In the genomic region with DNA sequence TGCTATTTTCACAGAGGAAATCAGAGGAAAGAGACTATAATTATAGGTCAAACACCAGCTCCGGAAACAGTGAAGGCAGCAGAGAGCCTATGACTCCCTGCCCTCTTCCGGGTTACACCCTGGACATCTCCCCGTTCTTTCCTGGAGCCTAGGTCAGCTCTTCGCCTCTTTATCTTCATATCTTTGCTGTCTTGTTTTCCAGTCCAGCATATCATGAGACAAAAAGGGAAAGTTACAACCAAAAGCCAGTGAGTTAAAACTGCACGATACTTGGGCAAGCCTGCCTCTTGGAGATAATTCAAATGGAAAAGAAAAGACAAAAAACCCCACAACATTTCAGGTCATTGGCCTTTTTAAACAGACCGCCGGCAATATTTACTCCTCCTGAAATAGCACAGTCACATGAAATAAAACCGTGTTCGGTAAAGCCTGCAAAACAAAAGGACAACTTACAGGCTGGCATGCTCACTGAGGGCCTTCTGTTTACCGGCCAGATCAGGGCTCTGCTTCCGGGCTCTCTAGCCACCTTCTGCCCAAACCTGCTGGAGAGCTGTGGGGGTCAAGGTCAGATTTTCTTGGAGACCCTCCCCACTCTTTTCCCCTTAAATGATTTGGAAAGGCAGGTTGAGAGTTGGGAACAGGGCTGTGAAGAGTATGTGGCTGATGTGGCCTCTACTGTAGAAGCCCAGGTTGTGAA, we compare ENCODE assay signal across 11 cellular contexts. TPM values are rescaled to one million over a fixed set of nuclear protein-coding genes. Genes with fewer than 3 reads are reported as not detected.
DNase-seq lines count a peak whose midpoint lies in the region; ATAC-seq and TF ChIP-seq lines count a peak whose summit lies in the region.
"Had no signal": no experiment of that assay in that cellular context is flagged by ENCODE, and none has a peak within 500 bp of the region (broad histone marks: within the 10 kb centered on the region; RNA-seq: fewer than 3 reads in every experiment).

No MANE protein-coding gene starts in this region.

- H3K9me3 Mint-ChIP-seq in activated naive CD4-positive, alpha-beta T cell treated with anti-CD3 and anti-CD28 coated beads, Interleukin-2, amount 50 U/mL, for 24 hours: no peaks in the 10 kb centered on the region
- H3K9me3 Mint-ChIP-seq: central memory CD8-positive, alpha-beta T cell had no signal

- H3K4me1 Mint-ChIP-seq in activated naive CD4-positive, alpha-beta T cell treated with anti-CD3 and anti-CD28 coated beads, Interleukin-2, amount 50 U/mL, for 24 hours: peaks cover 10% of the 10 kb centered on the region

- no peaks in the 10 kb centered on the region for H3K27me3 ChIP-seq in dorsolateral prefrontal cortex
- no peaks in the 10 kb centered on the region for H3K27me3 ChIP-seq in vagina
- H3K27me3 ChIP-seq: BLaER1 had no signal

- H3K4me3 Mint-ChIP-seq in activated naive CD4-positive, alpha-beta T cell treated with anti-CD3 and anti-CD28 coated beads, Interleukin-2, amount 50 U/mL, for 24 hours: peak overlapping the region; percentile 23
- H3K4me3 Mint-ChIP-seq: central memory CD8-positive, alpha-beta T cell had no signal

- no peaks in the 10 kb centered on the region for H3K9me3 ChIP-seq in vagina
- H3K9me3 ChIP-seq: BLaER1 had no signal

- peak overlapping the region; percentile 62 for H3K27ac Mint-ChIP-seq in activated naive CD4-positive, alpha-beta T cell treated with anti-CD3 and anti-CD28 coated beads, Interleukin-2, amount 50 U/mL, for 24 hours

- H3K4me3 ChIP-seq in dorsolateral prefrontal cortex (peak overlapping the region in 20 of 59 donors; percentile 0 to 42 (median 20)), vagina (no peak overlapping the region)
- H3K4me3 ChIP-seq: BLaER1 had no signal

- H3K27me3 Mint-ChIP-seq in activated naive CD4-positive, alpha-beta T cell treated with anti-CD3 and anti-CD28 coated beads, Interleukin-2, amount 50 U/mL, for 24 hours: no peaks in the 10 kb centered on the region

- peaks cover 14% of the 10 kb centered on the region for H3K4me1 ChIP-seq in vagina

- H3K36me3 ChIP-seq in vagina: no peaks in the 10 kb centered on the region
- H3K36me3 ChIP-seq: BLaER1 had no signal

- no peak for TF ChIP-seq POLR2A in vagina (IDR thresholded peaks at IDR 0.05)

- no peaks in the 10 kb centered on the region for H3K36me3 Mint-ChIP-seq in activated naive CD4-positive, alpha-beta T cell treated with anti-CD3 and anti-CD28 coated beads, Interleukin-2, amount 50 U/mL, for 24 hours

- TF ChIP-seq CTCF in dorsolateral prefrontal cortex (IDR thresholded peaks at IDR 0.05 in 54 of 56, conservative IDR thresholded peaks at IDR 0.05 in 2 of 56; ENCODE audit: low read depth in 1 of 56, partially characterized antibody in 56 of 56) (no peak), vagina (IDR thresholded peaks at IDR 0.05) (no peak)

- H3K27ac ChIP-seq in dorsolateral prefrontal cortex: peak overlapping the region in 40 of 59 donors; percentile 1 to 83 (median 54)
- H3K27ac ChIP-seq in vagina: peak overlapping the region; percentile 60
- H3K27ac ChIP-seq: BLaER1 had no signal

- no peak for ATAC-seq in GM19328 (IDR thresholded peaks at IDR 0.05; ENCODE audit: unreplicated experiment)

- intact Hi-C loops in dorsolateral prefrontal cortex (cut with DNase I) (no loop called here), vagina (cut with DNase I) (no loop called here)

- DNase-seq in activated naive CD4-positive, alpha-beta T cell (lab: John Stamatoyannopoulos, UW): no peak
- DNase-seq in dorsolateral prefrontal cortex: peak in 1 of 10 donors; percentile 27
- DNase-seq in lung microvascular endothelial cell (ENCODE audit: low read depth in 2 of 2): peak; percentile 64 to 85
- no peak for DNase-seq in vagina (ENCODE audit: extremely low spot score in 2 of 2)
- DNase-seq in AG20443 (ENCODE audit: low spot score): no peak
- DNase-seq in NK-92 (lab: John Stamatoyannopoulos, UW; ENCODE audit: unreplicated experiment): no peak
- DNase-seq: RPMI8226 had no signal

RNA-seq across cellular contexts. Expression of gene PPP2R5A, which starts 42.8 kb away (rescaled TPM):
- total RNA-seq in dorsolateral prefrontal cortex (10 to 100 TPM; 20.1 to 45.5 (median 29.2) TPM), lung microvascular endothelial cell (25.1 and 37.1 TPM in 2 replicates), vagina (33.9 TPM)

Comparison
In these comparisons a context has a peak if more than half of its experiments do, and no peak if none do; other contexts are left out.
1. DNase-seq: peak in lung microvascular endothelial cell (2 of 2); none in activated naive CD4-positive, alpha-beta T cell (0 of 4), vagina (0 of 2), AG20443 (single experiment) and NK-92 (single experiment).